10 cellular contexts compared by ENCODE assay signal in genomic region chr11:62732830-62733229, GRCh38. TPM values are rescaled to one million over a fixed set of nuclear protein-coding genes. Genes with fewer than 3 reads are reported as not detected.
DNase-seq lines count a peak whose midpoint lies in the region; ATAC-seq and TF ChIP-seq lines count a peak whose summit lies in the region.
"Had no signal": no experiment of that assay in that cellular context is flagged by ENCODE, and none has a peak within 500 bp of the region (broad histone marks: within the 10 kb centered on the region; RNA-seq: fewer than 3 reads in every experiment).

No MANE protein-coding gene starts in this region.

- H3K27me3 Mint-ChIP-seq in activated T-helper 17 cell treated with anti-CD3 and anti-CD28 coated beads, Interleukin-2, amount 50 U/mL, for 72 hours, result no peaks in the 10 kb centered on the region

- H3K4me3 ChIP-seq in AG10803 (ENCODE audit: low read length) (no peak overlapping the region), upper lobe of right lung (no peak overlapping the region)
- H3K4me3 ChIP-seq: sigmoid colon had no signal

- H3K27ac Mint-ChIP-seq in activated T-helper 17 cell treated with anti-CD3 and anti-CD28 coated beads, Interleukin-2, amount 50 U/mL, for 72 hours, result no peak overlapping the region

- TF ChIP-seq CTCF in AG10803 (conservative IDR thresholded peaks at IDR 0.05; ENCODE audit: low read length) (peak; percentile 32; the same call in 1 of the 2 replicates), upper lobe of right lung (IDR thresholded peaks at IDR 0.05) (no peak)

- H3K36me3 Mint-ChIP-seq in activated T-helper 17 cell treated with anti-CD3 and anti-CD28 coated beads, Interleukin-2, amount 50 U/mL, for 72 hours (ENCODE audit: low read depth), result peaks cover 88% of the 10 kb centered on the region

- H3K4me3 Mint-ChIP-seq in activated T-helper 17 cell treated with anti-CD3 and anti-CD28 coated beads, Interleukin-2, amount 50 U/mL, for 72 hours, result no peak overlapping the region

- H3K4me1 ChIP-seq in upper lobe of right lung, result peaks cover 21% of the 10 kb centered on the region

- H3K27me3 ChIP-seq in upper lobe of right lung, result no peaks in the 10 kb centered on the region
- H3K27me3 ChIP-seq: sigmoid colon had no signal

- H3K9me3 ChIP-seq in upper lobe of right lung, result no peaks in the 10 kb centered on the region
- H3K9me3 ChIP-seq: sigmoid colon had no signal

- intact Hi-C loops in upper lobe of right lung (cut with DNase I), result no loop called here

- H3K36me3 ChIP-seq in upper lobe of right lung, result peaks cover 57% of the 10 kb centered on the region

- no peak for ATAC-seq in upper lobe of right lung
- ATAC-seq in activated T-helper 17 cell treated with anti-CD3 and anti-CD28 coated beads, Interleukin-2, amount 50 U/mL, for 72 hours (replicated peaks), result no peak
- no peak for ATAC-seq in GM21786 (IDR thresholded peaks at IDR 0.05; ENCODE audit: unreplicated experiment)

- no peaks in the 10 kb centered on the region for H3K4me1 Mint-ChIP-seq in activated T-helper 17 cell treated with anti-CD3 and anti-CD28 coated beads, Interleukin-2, amount 50 U/mL, for 72 hours

- H3K27ac ChIP-seq in upper lobe of right lung, result no peak overlapping the region
- H3K27ac ChIP-seq: sigmoid colon had no signal

- no peaks in the 10 kb centered on the region for H3K9me3 Mint-ChIP-seq in activated T-helper 17 cell treated with anti-CD3 and anti-CD28 coated beads, Interleukin-2, amount 50 U/mL, for 72 hours

- DNase-seq in AG10803 (ENCODE audit: low read depth), result peak; percentile 48
- peak; percentile 25 for DNase-seq in COR-L47 (lab: John Stamatoyannopoulos, UW)
- peak; percentile 57 for DNase-seq in OCI-M1 (lab: John Stamatoyannopoulos, UW)
- DNase-seq in fibroblast of gingiva (ENCODE audit: low read depth), result peak; percentile 64
- DNase-seq in upper lobe of right lung, result no peak
- no peak for DNase-seq in NOMO-1 treated with dmso at 0.1 percent for 144 hours (lab: John Stamatoyannopoulos, UW; ENCODE audit: unreplicated experiment)
- DNase-seq: KG1, sigmoid colon had no signal

RNA-seq across cellular contexts. Expression of gene TTC9C, which starts 4.5 kb away (rescaled TPM):
- 31.3 TPM for total RNA-seq in upper lobe of right lung
- 10 to 100 TPM; 49.9 to 56.2 TPM for total RNA-seq in activated T-helper 17 cell treated with anti-CD3 and anti-CD28 coated beads, Interleukin-2, amount 50 U/mL, for 72 hours

RNA-seq across cellular contexts. Expression of gene HNRNPUL2, which starts 5.6 kb away (rescaled TPM):
- total RNA-seq in upper lobe of right lung, result 43.1 TPM
- total RNA-seq in activated T-helper 17 cell treated with anti-CD3 and anti-CD28 coated beads, Interleukin-2, amount 50 U/mL, for 72 hours, result 10 to 100 TPM; 54.0 to 60.1 TPM

RNA-seq across cellular contexts. Expression of gene ZBTB3, which starts 21.1 kb away (rescaled TPM):
- 12.5 TPM for total RNA-seq in upper lobe of right lung
- 10 to 100 TPM; 12.8 to 13.9 TPM for total RNA-seq in activated T-helper 17 cell treated with anti-CD3 and anti-CD28 coated beads, Interleukin-2, amount 50 U/mL, for 72 hours

RNA-seq across cellular contexts. Expression of gene GNG3, which starts 25.4 kb away (rescaled TPM):
- total RNA-seq in upper lobe of right lung, result not detected
- total RNA-seq in activated T-helper 17 cell treated with anti-CD3 and anti-CD28 coated beads, Interleukin-2, amount 50 U/mL, for 72 hours, result not detected

RNA-seq across cellular contexts. Expression of gene BSCL2, which starts 25.6 kb away (rescaled TPM):
- total RNA-seq in upper lobe of right lung, result 65.6 TPM
- total RNA-seq in activated T-helper 17 cell treated with anti-CD3 and anti-CD28 coated beads, Interleukin-2, amount 50 U/mL, for 72 hours, result 10 to 100 TPM; 31.1 to 39.2 TPM

Comparison
In these comparisons a context has a peak if more than half of its experiments do, and no peak if none do; other contexts are left out.
1. DNase-seq: peak in AG10803 (single experiment), COR-L47 (single experiment), OCI-M1 (single experiment) and fibroblast of gingiva (single experiment); none in upper lobe of right lung (single experiment) and NOMO-1 treated with dmso at 0.1 percent for 144 hours (single experiment).